ENCODE assay signal across 28 cellular contexts in the genomic region with DNA sequence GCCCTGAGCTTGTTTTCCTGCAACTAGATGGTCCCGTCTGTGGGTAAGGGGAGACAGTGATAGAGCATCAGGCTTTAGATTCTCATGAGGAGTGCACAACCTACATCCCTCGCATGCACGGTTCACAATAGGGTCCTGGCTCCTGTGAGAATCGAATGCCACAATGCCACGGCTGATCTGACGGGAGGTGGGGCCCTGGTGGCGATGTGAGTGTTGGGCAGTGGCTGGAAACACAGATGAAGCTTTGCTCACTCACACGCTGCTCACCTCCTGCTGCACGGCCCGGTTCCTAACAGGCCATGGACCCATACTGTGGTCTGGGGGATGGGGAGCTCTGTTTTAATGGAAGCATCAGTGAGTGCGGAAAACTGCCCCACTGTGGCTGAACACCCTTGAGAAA.
"Had no signal": no experiment of that assay in that cellular context is flagged by ENCODE, and none has a peak within 500 bp of the region (broad histone marks: within the 10 kb centered on the region; RNA-seq: fewer than 3 reads in every experiment).

No MANE protein-coding gene starts in this region.

- H3K4me1 Mint-ChIP-seq: nephron progenitor cell, neural crest cell had no signal

- H3K9me3 Mint-ChIP-seq: naive thymus-derived CD8-positive, alpha-beta T cell; stimulated activated effector memory CD8-positive, alpha-beta T cell treated with anti-CD3 and anti-CD28 coated beads, Interleukin-12 subunit alpha, Interleukin-12 subunit beta, amount 100 ng/mL, for 72 hours; stimulated activated naive CD8-positive, alpha-beta T cell treated with anti-CD3 and anti-CD28 coated beads, Interleukin-15, Interleukin-2, amounts not matched to agents 100 ng/mL and 50 ng/mL, for 24 hours had no signal

- ATAC-seq: naive thymus-derived CD8-positive, alpha-beta T cell; pancreas; right cardiac atrium; right lobe of liver; stimulated activated effector memory CD8-positive, alpha-beta T cell treated with anti-CD3 and anti-CD28 coated beads, Interleukin-12 subunit alpha, Interleukin-12 subunit beta, amount 100 ng/mL, for 72 hours; stimulated activated naive B cell treated with anti-CD40 and anti-IgM and Interleukin-4, amounts not matched to agents 10 μg/mL and 1 μg/mL and 100 μg/mL, for 72 hours had no signal

- FAIRE-seq: pancreas, small intestine, urothelium cell line had no signal

- H3K27ac Mint-ChIP-seq: nephron progenitor cell; stimulated activated effector memory CD8-positive, alpha-beta T cell treated with anti-CD3 and anti-CD28 coated beads, Interleukin-12 subunit alpha, Interleukin-12 subunit beta, amount 100 ng/mL, for 72 hours; stimulated activated naive B cell treated with anti-CD40 and anti-IgM and Interleukin-4, amounts not matched to agents 10 μg/mL and 1 μg/mL and 100 μg/mL, for 72 hours; stimulated activated naive CD8-positive, alpha-beta T cell treated with anti-CD3 and anti-CD28 coated beads, Interleukin-15, Interleukin-2, amounts not matched to agents 100 ng/mL and 50 ng/mL, for 24 hours had no signal

- H3K36me3 ChIP-seq: neutrophil, pancreas, prostate gland, right lobe of liver, sigmoid colon, stomach, thoracic aorta, thyroid gland, tibial nerve, upper lobe of left lung, vagina had no signal

- H3K4me1 ChIP-seq: pancreas, prostate gland, right lobe of liver, sigmoid colon, stomach, thyroid gland, tibial nerve, upper lobe of left lung, vagina had no signal

- H3K36me3 Mint-ChIP-seq: naive thymus-derived CD8-positive, alpha-beta T cell; stimulated activated effector memory CD8-positive, alpha-beta T cell treated with anti-CD3 and anti-CD28 coated beads, Interleukin-12 subunit alpha, Interleukin-12 subunit beta, amount 100 ng/mL, for 72 hours; stimulated activated naive B cell treated with anti-CD40 and anti-IgM and Interleukin-4, amounts not matched to agents 10 μg/mL and 1 μg/mL and 100 μg/mL, for 72 hours had no signal

- H3K4me3 Mint-ChIP-seq: naive thymus-derived CD8-positive, alpha-beta T cell; nephron progenitor cell; neural crest cell; stimulated activated effector memory CD8-positive, alpha-beta T cell treated with anti-CD3 and anti-CD28 coated beads, Interleukin-12 subunit alpha, Interleukin-12 subunit beta, amount 100 ng/mL, for 72 hours; stimulated activated naive B cell treated with anti-CD40 and anti-IgM and Interleukin-4, amounts not matched to agents 10 μg/mL and 1 μg/mL and 100 μg/mL, for 72 hours; stimulated activated naive CD8-positive, alpha-beta T cell treated with anti-CD3 and anti-CD28 coated beads, Interleukin-15, Interleukin-2, amounts not matched to agents 100 ng/mL and 50 ng/mL, for 24 hours had no signal

- H3K9me3 ChIP-seq: neutrophil, pancreas, prostate gland, right lobe of liver, sigmoid colon, thoracic aorta, thyroid gland, upper lobe of left lung, vagina had no signal

- H3K27ac ChIP-seq: neutrophil, pancreas, prostate gland, right lobe of liver, sigmoid colon, stomach, thoracic aorta, thyroid gland, tibial nerve, upper lobe of left lung, vagina had no signal

- H3K4me3 ChIP-seq: pancreas, prostate gland, right lobe of liver, sigmoid colon, stomach, thoracic aorta, thyroid gland, tibial nerve, upper lobe of left lung, vagina had no signal

- H3K27me3 Mint-ChIP-seq: naive thymus-derived CD8-positive, alpha-beta T cell; stimulated activated naive CD8-positive, alpha-beta T cell treated with anti-CD3 and anti-CD28 coated beads, Interleukin-15, Interleukin-2, amounts not matched to agents 100 ng/mL and 50 ng/mL, for 24 hours had no signal

- DNase-seq: nephron progenitor cell; nucleus accumbens; pancreas; retina; right cardiac atrium; right lobe of liver; sigmoid colon; small intestine; stimulated activated CD4-positive, alpha-beta T cell treated with anti-CD3 and anti-CD28 coated beads, Interleukin-15, amount 100 ng/mL, for 24 hours; stimulated activated CD4-positive, alpha-beta T cell treated with anti-CD3 and anti-CD28 coated beads, Interleukin-2, amount 100 ng/mL, for 24 hours; stimulated activated CD4-positive, alpha-beta T cell treated with anti-CD3 and anti-CD28 coated beads, Interleukin-2, amount 100 ng/mL, for 48 hours; stimulated activated CD4-positive, alpha-beta T cell treated with anti-CD3 and anti-CD28 coated beads, Interleukin-4, amount 100 ng/mL, for 24 hours; stimulated activated naive B cell treated with anti-CD40 and anti-IgM and Interleukin-4, amounts not matched to agents 10 μg/mL and 1 μg/mL and 100 μg/mL, for 72 hours; stimulated activated naive CD4-positive, alpha-beta T cell treated with Interleukin-2 at 50 U/mL for 16 hours; stomach; thyroid gland; trophoblast cell; upper lobe of left lung had no signal
